13 cellular contexts compared by ENCODE assay signal in genomic region chr7:138542183-138542582, GRCh38.
A peak's percentile ranks its signal among the peaks of the same experiment; 100 is the strongest.
DNase-seq lines count a peak whose midpoint lies in the region; ATAC-seq and TF ChIP-seq lines count a peak whose summit lies in the region.
"Had no signal": no experiment of that assay in that cellular context is flagged by ENCODE, and none has a peak within 500 bp of the region (broad histone marks: within the 10 kb centered on the region; RNA-seq: fewer than 3 reads in every experiment).

No MANE protein-coding gene starts in this region.

- no peaks in the 10 kb centered on the region for H3K4me1 ChIP-seq in smooth muscle cell (ENCODE audit: low read depth)
- H3K4me1 ChIP-seq: lower lobe of right lung had no signal

- peaks cover 91% of the 10 kb centered on the region for H3K36me3 Mint-ChIP-seq in activated T-helper 17 cell treated with anti-CD3 and anti-CD28 coated beads, Interleukin-2, amount 50 U/mL, for 72 hours (ENCODE audit: low read depth)

- H3F3A ChIP-seq in smooth muscle cell (ENCODE audit: low read depth): no peaks in the 10 kb centered on the region

- H3K27ac ChIP-seq in smooth muscle cell (ENCODE audit: low read depth): no peak overlapping the region
- H3K27ac ChIP-seq: lower lobe of right lung had no signal

- no peaks in the 10 kb centered on the region for H3K9me3 ChIP-seq in smooth muscle cell (replicated peaks; ENCODE audit: low read depth)
- H3K9me3 ChIP-seq: lower lobe of right lung had no signal

- peaks cover 7% of the 10 kb centered on the region for H3K9me3 Mint-ChIP-seq in activated T-helper 17 cell treated with anti-CD3 and anti-CD28 coated beads, Interleukin-2, amount 50 U/mL, for 72 hours

- H4K20me1 ChIP-seq in smooth muscle cell (ENCODE audit: low read depth): no peaks in the 10 kb centered on the region

- no peaks in the 10 kb centered on the region for H3K27me3 ChIP-seq in smooth muscle cell (ENCODE audit: low read depth)

- H3K36me3 ChIP-seq in smooth muscle cell (ENCODE audit: low read depth): peaks cover 36% of the 10 kb centered on the region

- no peak overlapping the region for H3K27ac Mint-ChIP-seq in activated T-helper 17 cell treated with anti-CD3 and anti-CD28 coated beads, Interleukin-2, amount 50 U/mL, for 72 hours

- no peak overlapping the region for H3K4me2 ChIP-seq in smooth muscle cell

- no peak for DNase-seq in OCI-M2 (lab: John Stamatoyannopoulos, UW; ENCODE audit: unreplicated experiment)
- DNase-seq in NCI-H526 treated with DMSO at 0.1 percent for 48 hours (lab: John Stamatoyannopoulos, UW): no peak
- no peak for DNase-seq in smooth muscle cell (lab: John Stamatoyannopoulos, UW; ENCODE audit: unreplicated experiment)
- DNase-seq in NK-92 treated with Interleukin-12 subunit alpha and Interleukin-12 subunit beta, amount 100 ng/mL, for 24 hours (lab: John Stamatoyannopoulos, UW): no peak
- DNase-seq: activated T-cell treated with anti-CD3 and anti-CD28 coated beads for 4 hours, foreskin fibroblast, Kasumi-1, lower lobe of right lung, NCI-H524 treated with DMSO at 0.1 percent for 48 hours had no signal

- no peak overlapping the region for H3K4me3 Mint-ChIP-seq in activated T-helper 17 cell treated with anti-CD3 and anti-CD28 coated beads, Interleukin-2, amount 50 U/mL, for 72 hours

- H3K9ac ChIP-seq in smooth muscle cell (ENCODE audit: low read depth): no peak overlapping the region

- peak; percentile 96 for ATAC-seq in GM18519 (IDR thresholded peaks at IDR 0.05; ENCODE audit: low FRiP score, unreplicated experiment)
- peak; percentile 86 for ATAC-seq in GM21367 (IDR thresholded peaks at IDR 0.05; ENCODE audit: unreplicated experiment)
- peak; percentile 67 for ATAC-seq in HG02970 (IDR thresholded peaks at IDR 0.05; ENCODE audit: low FRiP score, unreplicated experiment)
- peak; percentile 75 for ATAC-seq in activated T-helper 17 cell treated with anti-CD3 and anti-CD28 coated beads, Interleukin-2, amount 50 U/mL, for 72 hours (replicated peaks)
- ATAC-seq: lower lobe of right lung had no signal

- H3K4me1 Mint-ChIP-seq in activated T-helper 17 cell treated with anti-CD3 and anti-CD28 coated beads, Interleukin-2, amount 50 U/mL, for 72 hours: peaks cover 4% of the 10 kb centered on the region

- TF ChIP-seq CTCF in smooth muscle cell (IDR thresholded peaks at IDR 0.05; ENCODE audit: borderline replicate concordance, insufficient read depth, poor library complexity, severe bottlenecking): no peak

- no peaks in the 10 kb centered on the region for H3K27me3 Mint-ChIP-seq in activated T-helper 17 cell treated with anti-CD3 and anti-CD28 coated beads, Interleukin-2, amount 50 U/mL, for 72 hours

- no peak overlapping the region for H2AFZ ChIP-seq in smooth muscle cell (ENCODE audit: low read depth)

- peaks cover 46% of the 10 kb centered on the region for H3K79me2 ChIP-seq in smooth muscle cell (ENCODE audit: low read depth)

- H3K4me3 ChIP-seq in smooth muscle cell: no peak overlapping the region
- H3K4me3 ChIP-seq: lower lobe of right lung had no signal

- WGBS in smooth muscle cell (ENCODE audit: low lambda C conversion rate): 93% methylated on average over 2 of the region's 2 CpGs
